ENCODE assay signal across 2 cellular contexts in the genomic region with DNA sequence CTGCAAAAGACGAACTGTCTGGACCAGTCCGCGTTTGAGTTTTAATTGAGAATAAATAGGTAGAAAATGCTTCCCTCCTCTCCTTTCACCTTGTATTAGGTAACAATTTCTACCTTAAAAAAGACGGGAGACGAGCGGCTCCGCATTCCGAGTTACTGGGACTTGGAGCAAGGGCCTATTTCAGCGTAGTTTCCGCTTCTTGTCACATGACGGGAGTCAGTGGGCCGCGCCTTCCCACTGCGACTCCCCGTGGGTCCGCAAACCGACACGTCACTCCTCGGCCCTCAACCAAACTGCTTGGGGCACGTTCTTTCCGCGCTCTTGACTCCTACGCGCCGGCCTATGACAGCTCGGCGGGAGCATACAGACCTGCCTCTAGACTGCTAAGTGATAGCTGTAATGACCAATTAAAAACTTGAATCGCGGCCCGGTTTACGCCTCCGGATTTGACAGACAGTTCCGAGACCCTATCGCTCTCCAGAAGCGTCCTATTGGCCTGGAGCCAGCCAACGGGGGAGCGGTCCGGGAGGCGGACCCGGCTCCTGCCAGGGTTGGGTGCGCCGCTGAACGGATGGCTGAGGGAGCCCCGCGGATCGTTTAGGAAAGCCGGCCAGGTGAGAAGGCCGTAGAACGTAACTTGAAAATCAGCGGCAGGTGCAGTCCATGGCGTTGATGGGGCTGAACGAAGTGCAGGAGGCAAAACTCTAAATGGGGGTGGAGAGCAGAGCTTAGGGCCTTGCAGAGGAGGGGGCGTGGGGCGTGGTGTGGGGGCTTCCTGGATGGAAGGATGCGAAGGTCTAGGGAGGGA.
TF ChIP-seq lines count a peak whose summit lies in the region.

Gene STT3A, plus strand, starts transcription at position 548 of the 808 bp plus-strand sequence. CDS start 3,064 bp downstream, outside the sequence.

TF ChIP-seq in HCT116, 20 proteins besides CTCF, POLR2A, EP300 and RAD21 (continued from another document):
- TF ChIP-seq, protein P1, sequence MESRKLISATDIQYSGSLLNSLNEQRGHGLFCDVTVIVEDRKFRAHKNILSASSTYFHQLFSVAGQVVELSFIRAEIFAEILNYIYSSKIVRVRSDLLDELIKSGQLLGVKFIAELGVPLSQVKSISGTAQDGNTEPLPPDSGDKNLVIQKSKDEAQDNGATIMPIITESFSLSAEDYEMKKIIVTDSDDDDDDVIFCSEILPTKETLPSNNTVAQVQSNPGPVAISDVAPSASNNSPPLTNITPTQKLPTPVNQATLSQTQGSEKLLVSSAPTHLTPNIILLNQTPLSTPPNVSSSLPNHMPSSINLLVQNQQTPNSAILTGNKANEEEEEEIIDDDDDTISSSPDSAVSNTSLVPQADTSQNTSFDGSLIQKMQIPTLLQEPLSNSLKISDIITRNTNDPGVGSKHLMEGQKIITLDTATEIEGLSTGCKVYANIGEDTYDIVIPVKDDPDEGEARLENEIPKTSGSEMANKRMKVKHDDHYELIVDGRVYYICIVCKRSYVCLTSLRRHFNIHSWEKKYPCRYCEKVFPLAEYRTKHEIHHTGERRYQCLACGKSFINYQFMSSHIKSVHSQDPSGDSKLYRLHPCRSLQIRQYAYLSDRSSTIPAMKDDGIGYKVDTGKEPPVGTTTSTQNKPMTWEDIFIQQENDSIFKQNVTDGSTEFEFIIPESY (IDR thresholded peaks at IDR 0.05; ENCODE audit: extremely low read depth, insufficient replicate concordance, low read length), result peak; percentile 38
- TF ChIP-seq SIN3A (IDR thresholded peaks at IDR 0.05; ENCODE audit: low read depth) (peak; percentile 82), JUND (IDR thresholded peaks at IDR 0.05) (no peak), POLR2AphosphoS5 (IDR thresholded peaks at IDR 0.05; ENCODE audit: low read depth, low read length) (peak; percentile 82; the same call in 1 of the 2 replicates), ELF1 (IDR thresholded peaks at IDR 0.05; ENCODE audit: borderline replicate concordance, low read depth) (peak; percentile 22; the same call in 1 of the 2 replicates), ZNF274 (IDR thresholded peaks at IDR 0.05; ENCODE audit: low read depth, low read length) (no peak), CEBPB (IDR thresholded peaks at IDR 0.05; ENCODE audit: low read depth) (no peak), REST (IDR thresholded peaks at IDR 0.05; ENCODE audit: low read depth) (no peak), SRF (IDR thresholded peaks at IDR 0.05; ENCODE audit: low read depth) (peak; percentile 35; the same call in 1 of the 2 replicates), EZH2phosphoT487 (IDR thresholded peaks at IDR 0.05; ENCODE audit: borderline replicate concordance) (no peak), EZH2 (IDR thresholded peaks at IDR 0.05) (no peak), CBX3 (IDR thresholded peaks at IDR 0.05; ENCODE audit: low read depth) (peak; percentile 78; the same call in 1 of the 2 replicates), FOSL1 (IDR thresholded peaks at IDR 0.05; ENCODE audit: low read depth) (no peak), ZFX (IDR thresholded peaks at IDR 0.05) (peak; percentile 77), EGR1 (IDR thresholded peaks at IDR 0.05; ENCODE audit: low read depth) (peak; percentile 71), SP1 (IDR thresholded peaks at IDR 0.05; ENCODE audit: low read depth) (peak; percentile 100), TCF7L2 (IDR thresholded peaks at IDR 0.05; ENCODE audit: borderline replicate concordance, extremely low read depth, insufficient read depth, insufficient read length) (no peak)
- TF ChIP-seq, protein P2, sequence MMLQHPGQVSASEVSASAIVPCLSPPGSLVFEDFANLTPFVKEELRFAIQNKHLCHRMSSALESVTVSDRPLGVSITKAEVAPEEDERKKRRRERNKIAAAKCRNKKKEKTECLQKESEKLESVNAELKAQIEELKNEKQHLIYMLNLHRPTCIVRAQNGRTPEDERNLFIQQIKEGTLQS (IDR thresholded peaks at IDR 0.05), result no peak
- TF ChIP-seq, protein P3, sequence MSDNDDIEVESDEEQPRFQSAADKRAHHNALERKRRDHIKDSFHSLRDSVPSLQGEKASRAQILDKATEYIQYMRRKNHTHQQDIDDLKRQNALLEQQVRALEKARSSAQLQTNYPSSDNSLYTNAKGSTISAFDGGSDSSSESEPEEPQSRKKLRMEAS (IDR thresholded peaks at IDR 0.05), result peak; percentile 93

TF ChIP-seq in neural cell, 6 proteins besides CTCF, POLR2A, EP300 and RAD21 (continued from another document):
- TF ChIP-seq REST (IDR thresholded peaks at IDR 0.05; ENCODE audit: borderline replicate concordance), result peak; percentile 26
